32 cellular contexts compared by ENCODE assay signal in genomic region chrX:104126856-104127255, GRCh38. TPM values are rescaled to one million over a fixed set of nuclear protein-coding genes. Genes with fewer than 3 reads are reported as not detected.
"Had no signal": no experiment of that assay in that cellular context is flagged by ENCODE, and none has a peak within 500 bp of the region (broad histone marks: within the 10 kb centered on the region; RNA-seq: fewer than 3 reads in every experiment).

No MANE protein-coding gene starts in this region.

- H3K27me3 ChIP-seq: adrenal gland, body of pancreas, MG63 had no signal

- H3K36me3 ChIP-seq: breast epithelium, MG63, WERI-Rb-1 had no signal

- H3K27ac Mint-ChIP-seq: activated CD4-positive, alpha-beta T cell treated with anti-CD3 and anti-CD28 coated beads, Interleukin-2, amount 10 ng/mL, durations not matched to agents 24 days and 14 days; activated CD8-positive, alpha-beta T cell treated with anti-CD3 and anti-CD28 coated beads, Interleukin-2, amount 10 ng/mL, durations not matched to agents 7 days and 5 days; activated naive CD4-positive, alpha-beta T cell treated with anti-CD3 and anti-CD28 coated beads for 36 hours; activated naive CD4-positive, alpha-beta T cell treated with anti-CD3 and anti-CD28 coated beads, Interleukin-2, amount 50 U/mL, for 72 hours; activated T-cell treated with anti-CD3 and anti-CD28 coated beads, Interleukin-2, amount 50 U/mL, for 24 hours; activated T-helper 1 cell treated with anti-CD3 and anti-CD28 coated beads, Interleukin-12 subunit alpha, Interleukin-12 subunit beta, Interleukin-2, Interleukin-4 antibody, amounts not matched to agents 30 ng/mL and 10 ng/mL and 1 ng/mL, durations not matched to agents 14 hours and 24 hours and 36 hours had no signal

- ATAC-seq: activated CD8-positive, alpha-beta T cell treated with anti-CD3 and anti-CD28 coated beads, Interleukin-2, amount 10 ng/mL, durations not matched to agents 7 days and 5 days; activated naive CD4-positive, alpha-beta T cell treated with anti-CD3 and anti-CD28 coated beads, Interleukin-2, amount 50 U/mL, for 72 hours; body of pancreas had no signal

- H3K4me3 Mint-ChIP-seq: activated CD4-positive, alpha-beta T cell treated with anti-CD3 and anti-CD28 coated beads, Interleukin-2, amount 10 ng/mL, durations not matched to agents 24 days and 14 days; activated CD8-positive, alpha-beta T cell treated with anti-CD3 and anti-CD28 coated beads, Interleukin-2, amount 10 ng/mL, durations not matched to agents 7 days and 5 days; activated naive CD4-positive, alpha-beta T cell treated with anti-CD3 and anti-CD28 coated beads for 36 hours; activated T-cell treated with anti-CD3 and anti-CD28 coated beads, Interleukin-2, amount 50 U/mL, for 24 hours; activated T-helper 1 cell treated with anti-CD3 and anti-CD28 coated beads, Interleukin-12 subunit alpha, Interleukin-12 subunit beta, Interleukin-2, Interleukin-4 antibody, amounts not matched to agents 30 ng/mL and 10 ng/mL and 1 ng/mL, durations not matched to agents 14 hours and 24 hours and 36 hours had no signal

- H2AFZ ChIP-seq: PC-9 had no signal

- H3K4me2 ChIP-seq: PC-9 had no signal

- H3K9me3 ChIP-seq: adrenal gland, body of pancreas, breast epithelium, MG63 had no signal

- H3K9me3 Mint-ChIP-seq: activated CD4-positive, alpha-beta T cell treated with anti-CD3 and anti-CD28 coated beads, Interleukin-2, amount 10 ng/mL, durations not matched to agents 24 days and 14 days; activated naive CD4-positive, alpha-beta T cell treated with anti-CD3 and anti-CD28 coated beads for 36 hours; activated naive CD4-positive, alpha-beta T cell treated with anti-CD3 and anti-CD28 coated beads, Interleukin-2, amount 50 U/mL, for 72 hours; activated T-cell treated with anti-CD3 and anti-CD28 coated beads, Interleukin-2, amount 50 U/mL, for 24 hours; activated T-helper 1 cell treated with anti-CD3 and anti-CD28 coated beads, Interleukin-12 subunit alpha, Interleukin-12 subunit beta, Interleukin-2, Interleukin-4 antibody, amounts not matched to agents 30 ng/mL and 10 ng/mL and 1 ng/mL, durations not matched to agents 14 hours and 24 hours and 36 hours had no signal

- H3K27me3 Mint-ChIP-seq: activated CD4-positive, alpha-beta T cell treated with anti-CD3 and anti-CD28 coated beads, Interleukin-2, amount 10 ng/mL, durations not matched to agents 24 days and 14 days had no signal

- H3K4me1 ChIP-seq: adrenal gland, body of pancreas, breast epithelium had no signal

- H3K4me3 ChIP-seq: adrenal gland, body of pancreas, breast epithelium, MG63, PC-9 had no signal

- H3K27ac ChIP-seq: adrenal gland, body of pancreas, breast epithelium, PC-9, WERI-Rb-1 had no signal

- H3K36me3 Mint-ChIP-seq: activated naive CD4-positive, alpha-beta T cell treated with anti-CD3 and anti-CD28 coated beads, Interleukin-2, amount 50 U/mL, for 72 hours had no signal

- DNase-seq: activated CD4-positive, alpha-beta T cell treated with anti-CD3 and anti-CD28 coated beads, Interleukin-2, amount 10 ng/mL, durations not matched to agents 24 days and 14 days; activated CD4-positive, alpha-beta T cell treated with anti-CD3 and anti-CD28 coated beads, Interleukin-2, amount 50 U/mL, for 48 hours; activated CD8-positive, alpha-beta T cell treated with anti-CD3 and anti-CD28 coated beads, Interleukin-2, amount 10 ng/mL, durations not matched to agents 7 days and 5 days; activated gamma-delta T cell treated with Interleukin-2 at 50 U/mL for 16 hours; activated naive CD4-positive, alpha-beta T cell treated with anti-CD3 and anti-CD28 coated beads for 36 hours; activated T-cell treated with anti-CD3 and anti-CD28 coated beads, Interleukin-2, amount 50 U/mL, for 24 hours; adrenal gland; body of pancreas; caudate nucleus; Kasumi-1; KG1; MG63; NCI-H1048; NCI-H146; NCI-H187; NCI-H2029 treated with DMSO at 0.1 percent for 48 hours; NCI-H2107; NCI-H2171; NCI-H510A; NCI-H526; NCI-H748 treated with DMSO at 0.1 percent for 48 hours; NK-92 treated with Interleukin-12 subunit alpha and Interleukin-12 subunit beta, amount 100 ng/mL, for 24 hours; PC-9; Right ventricle myocardium superior; SW 1271; T-helper 1 cell; T-helper 2 cell; T-helper 9 cell; WERI-Rb-1 had no signal

RNA-seq across cellular contexts. Expression of gene ZCCHC18, which starts 14.5 kb away (rescaled TPM):
- total RNA-seq: PC-9 had no signal

RNA-seq across cellular contexts. Expression of gene TMSB15C, which starts 50.8 kb away (rescaled TPM):
- total RNA-seq: PC-9 had no signal
